Comparison of ENCODE assay signal across 19 cellular contexts in genomic region chr16:21701271-21701670, GRCh38. TPM values are rescaled to one million over a fixed set of nuclear protein-coding genes. Genes with fewer than 3 reads are reported as not detected.
A peak's percentile ranks its signal among the peaks of the same experiment; 100 is the strongest.
DNase-seq lines count a peak whose midpoint lies in the region; ATAC-seq and TF ChIP-seq lines count a peak whose summit lies in the region.
"Had no signal": no experiment of that assay in that cellular context is flagged by ENCODE, and none has a peak within 500 bp of the region (broad histone marks: within the 10 kb centered on the region; RNA-seq: fewer than 3 reads in every experiment).

No MANE protein-coding gene starts in this region.

- DNase-seq in activated CD4-positive, alpha-beta T cell treated with anti-CD3 and anti-CD28 coated beads for 36 hours: no peak
- DNase-seq in activated CD4-positive, alpha-beta T cell treated with anti-CD3 and anti-CD28 coated beads for 48 hours: no peak
- DNase-seq in H7 (peak; percentile 23), left lung (no peak), ureter (ENCODE audit: low spot score) (no peak), chondrocyte (ENCODE audit: low spot score) (no peak), SK-N-SH (no peak)
- DNase-seq: CD4-positive, alpha-beta memory T cell; DMS79 treated with DMSO at 0.1 percent for 48 hours; GF-D8; GM23248; H9 had no signal

- H3K9me3 ChIP-seq in left lung (no peaks in the 10 kb centered on the region), SK-N-SH (no peaks in the 10 kb centered on the region)
- H3K9me3 ChIP-seq: A549 had no signal

- no peak overlapping the region for H3K4me3 Mint-ChIP-seq in activated CD4-positive, alpha-beta T cell treated with anti-CD3 and anti-CD28 coated beads for 36 hours
- H3K4me3 Mint-ChIP-seq in activated T-helper 17 cell treated with anti-CD3 and anti-CD28 coated beads, Interleukin-2, amount 50 U/mL, for 72 hours: no peak overlapping the region
- H3K4me3 Mint-ChIP-seq in chondrocyte (ENCODE audit: unreplicated experiment): no peak overlapping the region
- H3K4me3 Mint-ChIP-seq: CD14-positive monocyte; CD4-positive, alpha-beta memory T cell; H9 had no signal

- no peaks in the 10 kb centered on the region for H4K20me1 ChIP-seq in SK-N-SH (ENCODE audit: insufficient read depth)
- H4K20me1 ChIP-seq: BLaER1 had no signal

- no peak for TF ChIP-seq CTCF in left lung (IDR thresholded peaks at IDR 0.05)
- no peak for TF ChIP-seq CTCF in chondrocyte (IDR thresholded peaks at IDR 0.05)
- no peak for TF ChIP-seq CTCF in SK-N-SH (IDR thresholded peaks at IDR 0.05)

- CTCF ChIA-PET in activated CD4-positive, alpha-beta T cell treated with anti-CD3 and anti-CD28 coated beads for 36 hours (lab: Charles Lee): interaction anchor here (1.2 to 1.5 kb wide), 3 partner anchors 9 to 120 kb away, joined by 3 to 9 read pairs (median 6); no protein-coding TSS in a partner anchor
- CTCF ChIA-PET in SK-N-SH (lab: Yijun Ruan, JAX): interaction anchor here (0.7 to 4.1 kb wide), 2 partner anchors 26 to 45 kb away, joined by 3 to 28 read pairs; no protein-coding TSS in a partner anchor

- no peaks in the 10 kb centered on the region for H3K4me1 Mint-ChIP-seq in activated CD4-positive, alpha-beta T cell treated with anti-CD3 and anti-CD28 coated beads for 36 hours
- peaks cover 4% of the 10 kb centered on the region for H3K4me1 Mint-ChIP-seq in activated T-helper 17 cell treated with anti-CD3 and anti-CD28 coated beads, Interleukin-2, amount 50 U/mL, for 72 hours
- H3K4me1 Mint-ChIP-seq in chondrocyte (ENCODE audit: low read depth): no peaks in the 10 kb centered on the region

- 53% methylated on average over 2 of the region's 2 CpGs for WGBS in SK-N-SH (ENCODE audit: low lambda C conversion rate)

- H3K27me3 ChIP-seq in H7 (ENCODE audit: control insufficient read depth, insufficient read depth, low read length): no peaks in the 10 kb centered on the region
- no peaks in the 10 kb centered on the region for H3K27me3 ChIP-seq in left lung
- no peaks in the 10 kb centered on the region; the same call in 1 of the 2 replicates for H3K27me3 ChIP-seq in SK-N-SH (ENCODE audit: insufficient read depth)
- H3K27me3 ChIP-seq: BLaER1 had no signal

- peaks cover 1% of the 10 kb centered on the region for H3K27me3 Mint-ChIP-seq in activated CD4-positive, alpha-beta T cell treated with anti-CD3 and anti-CD28 coated beads for 36 hours
- no peaks in the 10 kb centered on the region for H3K27me3 Mint-ChIP-seq in activated T-helper 17 cell treated with anti-CD3 and anti-CD28 coated beads, Interleukin-2, amount 50 U/mL, for 72 hours
- H3K27me3 Mint-ChIP-seq in chondrocyte (ENCODE audit: low read depth): peaks cover 3% of the 10 kb centered on the region
- H3K27me3 Mint-ChIP-seq: CD4-positive, alpha-beta memory T cell had no signal

- H3K36me3 Mint-ChIP-seq in activated CD4-positive, alpha-beta T cell treated with anti-CD3 and anti-CD28 coated beads for 36 hours (ENCODE audit: low read depth): no peaks in the 10 kb centered on the region
- no peaks in the 10 kb centered on the region for H3K36me3 Mint-ChIP-seq in activated T-helper 17 cell treated with anti-CD3 and anti-CD28 coated beads, Interleukin-2, amount 50 U/mL, for 72 hours (ENCODE audit: low read depth)
- H3K36me3 Mint-ChIP-seq in chondrocyte (ENCODE audit: low read depth): no peaks in the 10 kb centered on the region
- H3K36me3 Mint-ChIP-seq: CD14-positive monocyte; CD4-positive, alpha-beta memory T cell had no signal

- H3K4me3 ChIP-seq in H7 (ENCODE audit: insufficient read depth, low read depth, low read length): no peak overlapping the region
- no peak overlapping the region for H3K4me3 ChIP-seq in left lung
- H3K4me3 ChIP-seq in SK-N-SH (ENCODE audit: low read depth in 2 of 2, low read length in 1 of 2): no peak overlapping the region
- H3K4me3 ChIP-seq: A549, BLaER1, GM23248 had no signal

- ATAC-seq in activated CD4-positive, alpha-beta T cell treated with anti-CD3 and anti-CD28 coated beads for 36 hours: peak; percentile 39
- ATAC-seq in activated T-helper 17 cell treated with anti-CD3 and anti-CD28 coated beads, Interleukin-2, amount 50 U/mL, for 72 hours (replicated peaks): peak; percentile 34
- ATAC-seq in left lung: peak; percentile 29
- ATAC-seq: A549 had no signal

- H3K36me3 ChIP-seq in H7 (replicated peaks; ENCODE audit: control insufficient read depth, insufficient read depth, low read length) (no peaks in the 10 kb centered on the region), left lung (no peaks in the 10 kb centered on the region), SK-N-SH (replicated peaks in 1 of 2; ENCODE audit: control insufficient read depth in 1 of 2, insufficient read depth in 2 of 2, low read length in 1 of 2) (no peaks in the 10 kb centered on the region)
- H3K36me3 ChIP-seq: BLaER1 had no signal

- H3K9ac ChIP-seq in SK-N-SH: no peak overlapping the region
- H3K9ac ChIP-seq: BLaER1, GM23248 had no signal

- no peak overlapping the region for H3K4me2 ChIP-seq in SK-N-SH
- H3K4me2 ChIP-seq: A549, BLaER1 had no signal

- POLR2A ChIA-PET in activated CD4-positive, alpha-beta T cell treated with anti-CD3 and anti-CD28 coated beads for 36 hours (lab: Charles Lee): interaction anchor here (0.5 to 0.6 kb wide), 2 partner anchors 133 to 141 kb away, joined by 5 read pairs; no protein-coding TSS in a partner anchor
- POLR2A ChIA-PET in SK-N-SH (lab: Yijun Ruan, JAX): no interaction called here

- H3K79me2 ChIP-seq in SK-N-SH (ENCODE audit: insufficient read depth): no peaks in the 10 kb centered on the region

- no peak overlapping the region for H2AFZ ChIP-seq in SK-N-SH (ENCODE audit: low read depth)
- H2AFZ ChIP-seq: GM23248 had no signal

- H3K4me1 ChIP-seq in left lung (no peaks in the 10 kb centered on the region), SK-N-SH (ENCODE audit: control insufficient read depth in 1 of 2, insufficient read depth in 2 of 2, low read depth in 1 of 2, low read length in 1 of 2) (no peaks in the 10 kb centered on the region)
- H3K4me1 ChIP-seq: A549 had no signal

- H3K9me3 Mint-ChIP-seq in activated CD4-positive, alpha-beta T cell treated with anti-CD3 and anti-CD28 coated beads for 36 hours (ENCODE audit: low read depth): no peaks in the 10 kb centered on the region
- no peaks in the 10 kb centered on the region for H3K9me3 Mint-ChIP-seq in activated T-helper 17 cell treated with anti-CD3 and anti-CD28 coated beads, Interleukin-2, amount 50 U/mL, for 72 hours
- peaks cover 2% of the 10 kb centered on the region for H3K9me3 Mint-ChIP-seq in chondrocyte (ENCODE audit: low read depth)
- H3K9me3 Mint-ChIP-seq: CD4-positive, alpha-beta memory T cell; H9 had no signal

- H3K27ac ChIP-seq in left lung (no peak overlapping the region), SK-N-SH (ENCODE audit: low read depth in 2 of 2, low read length in 1 of 2) (no peak overlapping the region)
- H3K27ac ChIP-seq: 22Rv1, A549, BLaER1, GM23248 had no signal

- intact Hi-C loops in activated CD4-positive, alpha-beta T cell treated with anti-CD3 and anti-CD28 coated beads for 36 hours (cut with DNase I, micrococcal nuclease): no loop called here
- intact Hi-C loops in left lung (cut with DNase I): loop anchor here in 1 of 2 donors (10.0 kb wide), 1 partner anchor 46 kb away; the partner anchor contains the start of gene IGSF6

- no peak for TF ChIP-seq RAD21 in SK-N-SH (IDR thresholded peaks at IDR 0.05; ENCODE audit: low read length)

- H3K27ac Mint-ChIP-seq in activated CD4-positive, alpha-beta T cell treated with anti-CD3 and anti-CD28 coated beads for 36 hours: no peak overlapping the region
- H3K27ac Mint-ChIP-seq in activated T-helper 17 cell treated with anti-CD3 and anti-CD28 coated beads, Interleukin-2, amount 50 U/mL, for 72 hours: no peak overlapping the region
- H3K27ac Mint-ChIP-seq in chondrocyte (ENCODE audit: unreplicated experiment): no peak overlapping the region
- H3K27ac Mint-ChIP-seq: H9 had no signal

- TF ChIP-seq EP300 in SK-N-SH (IDR thresholded peaks at IDR 0.05; ENCODE audit: borderline replicate concordance in 1 of 2, low read depth in 1 of 2, low read length in 1 of 2): no peak

- no peaks in the 10 kb centered on the region for H3F3A ChIP-seq in SK-N-SH (replicated peaks; ENCODE audit: insufficient read depth)

- H3K9me2 ChIP-seq in SK-N-SH: no peaks in the 10 kb centered on the region

TF ChIP-seq in SK-N-SH, 30 proteins besides CTCF, POLR2A, EP300 and RAD21:
- no peak for TF ChIP-seq MEF2A (IDR thresholded peaks at IDR 0.05; ENCODE audit: borderline replicate concordance, low read depth)

RNA-seq across cellular contexts. Expression of gene OTOA, which starts 37.5 kb away (rescaled TPM):
- under 1 TPM in 1 of 2 experiments, not detected in 1; 0.07 TPM for total RNA-seq in activated CD4-positive, alpha-beta T cell treated with anti-CD3 and anti-CD28 coated beads for 36 hours
- not detected in 2 replicates for total RNA-seq in H7 (2014; rRNA removed; shearing (Covaris generic))
- under 1 TPM; 0.16 to 0.28 TPM for total RNA-seq in activated T-helper 17 cell treated with anti-CD3 and anti-CD28 coated beads, Interleukin-2, amount 50 U/mL, for 72 hours
- total RNA-seq in left lung (1 to 10 TPM in 1 of 2 donors, under 1 TPM in 1; 0.97 to 1.1 TPM), ureter (0.70 TPM), chondrocyte (0.10 TPM in 1 of 3 replicates, not detected in the others)
- polyA plus RNA-seq in SK-N-SH (2012; rRNA removed): 0.02 TPM in 2 replicates
- polyA plus RNA-seq in SK-N-SH (2012; cell fraction: cytosol; rRNA removed): 0.01 and 0.04 TPM in 2 replicates
- polyA plus RNA-seq in SK-N-SH (2012; cell fraction: nucleus; rRNA removed): 0.10 and 0.29 TPM in 2 replicates
- total RNA-seq: GM23248 had no signal
- polyA plus RNA-seq: AG04450; CD4-positive, alpha-beta memory T cell; GM23248 had no signal

RNA-seq across cellular contexts. Expression of gene IGSF6, which starts 48.9 kb away (rescaled TPM):
- total RNA-seq in activated CD4-positive, alpha-beta T cell treated with anti-CD3 and anti-CD28 coated beads for 36 hours: under 1 TPM; 0.11 to 0.14 TPM
- not detected in 2 replicates for total RNA-seq in H7 (2014; rRNA removed; shearing (Covaris generic))
- under 1 TPM in 1 of 2 donors, not detected in 1; 0.45 TPM for total RNA-seq in activated T-helper 17 cell treated with anti-CD3 and anti-CD28 coated beads, Interleukin-2, amount 50 U/mL, for 72 hours
- total RNA-seq in left lung (10 to 100 TPM; 50.7 to 65.4 TPM), ureter (5.2 TPM), chondrocyte (not detected in 3 replicates)
- polyA plus RNA-seq in SK-N-SH (2012; rRNA removed): not detected in 2 replicates
- not detected in 2 replicates for polyA plus RNA-seq in SK-N-SH (2012; cell fraction: cytosol; rRNA removed)
- polyA plus RNA-seq in SK-N-SH (2012; cell fraction: nucleus; rRNA removed): not detected in 2 replicates
- total RNA-seq: GM23248, H9, HT-29 had no signal
- polyA plus RNA-seq: A549, AG04450 had no signal
